Comparison of ENCODE assay signal across 12 cellular contexts in the genomic region with DNA sequence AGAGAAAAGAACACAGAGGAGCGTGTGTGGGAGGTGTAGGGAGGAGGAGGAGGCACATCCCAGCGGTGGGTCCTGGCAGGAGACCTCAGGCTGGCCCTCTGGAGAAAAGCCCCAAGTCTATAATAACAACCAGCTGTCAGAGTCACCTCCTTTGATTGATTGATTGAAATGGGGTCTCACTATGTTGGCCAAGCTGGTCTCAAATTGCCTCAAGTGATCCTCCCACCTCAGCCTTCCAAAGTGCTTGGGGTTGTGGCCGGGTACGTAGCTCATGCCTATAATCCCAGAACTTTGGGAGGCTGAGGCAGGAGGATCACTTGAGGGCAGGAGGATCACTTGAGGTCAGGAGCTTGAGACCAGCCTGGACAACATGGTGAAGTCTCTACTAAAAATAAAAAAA.
DNase-seq lines count a peak whose midpoint lies in the region; ATAC-seq, FAIRE-seq and TF ChIP-seq lines count a peak whose summit lies in the region.
"Had no signal": no experiment of that assay in that cellular context is flagged by ENCODE, and none has a peak within 500 bp of the region (broad histone marks: within the 10 kb centered on the region; RNA-seq: fewer than 3 reads in every experiment).

No MANE protein-coding gene starts in this region.

- H3K4me1 ChIP-seq in HEK293 (ENCODE audit: control insufficient read depth, insufficient read depth, low read length) = peaks cover 5% of the 10 kb centered on the region

- H3K36me3 Mint-ChIP-seq in activated naive CD8-positive, alpha-beta T cell = no peaks in the 10 kb centered on the region
- no peaks in the 10 kb centered on the region for H3K36me3 Mint-ChIP-seq in natural killer cell treated with Interleukin-12 subunit alpha and Interleukin-12 subunit beta and Interleukin-15 and Interleukin-18, amount 100 ng/mL, for 72 hours

- ATAC-seq in natural killer cell treated with Interleukin-12 subunit alpha and Interleukin-12 subunit beta and Interleukin-15 and Interleukin-18, amount 100 ng/mL, for 72 hours = no peak

- peaks cover 65% of the 10 kb centered on the region for H3K4me1 Mint-ChIP-seq in activated naive CD8-positive, alpha-beta T cell (ENCODE audit: low read depth)
- peaks cover 45 to 58% of the 10 kb centered on the region in 2 donors for H3K4me1 Mint-ChIP-seq in natural killer cell treated with Interleukin-12 subunit alpha and Interleukin-12 subunit beta and Interleukin-15 and Interleukin-18, amount 100 ng/mL, for 72 hours (ENCODE audit: low read depth in 2 of 2)

- no peaks in the 10 kb centered on the region for H3K9me3 ChIP-seq in HEK293 (ENCODE audit: control insufficient read depth, insufficient read depth, low read depth, low read length)

- no peaks in the 10 kb centered on the region for H3K9me3 Mint-ChIP-seq in activated naive CD8-positive, alpha-beta T cell (ENCODE audit: low read depth)
- no peaks in the 10 kb centered on the region for H3K9me3 Mint-ChIP-seq in natural killer cell treated with Interleukin-12 subunit alpha and Interleukin-12 subunit beta and Interleukin-15 and Interleukin-18, amount 100 ng/mL, for 72 hours
- H3K9me3 Mint-ChIP-seq: GM23338 had no signal

- FAIRE-seq in D721Med (lab: Jason Lieb, UNC) = no peak
- FAIRE-seq: colon, kidney had no signal

- POLR2A ChIA-PET in HEK293 (lab: Yijun Ruan, JAX) = interaction anchor here (1.2 kb wide), 1 partner anchor 14 kb away, joined by 3 read pairs; no protein-coding TSS in a partner anchor

- DNase-seq in natural killer cell treated with Interleukin-12 subunit alpha and Interleukin-12 subunit beta and Interleukin-15 and Interleukin-18, amount 100 ng/mL, for 72 hours (ENCODE audit: low spot score) = no peak
- no peak for DNase-seq in GOT3 (lab: John Stamatoyannopoulos, UW)
- DNase-seq in D721Med (ENCODE audit: insufficient read length, low spot score) = no peak
- no peak for DNase-seq in DMS53 (lab: John Stamatoyannopoulos, UW)
- no peak for DNase-seq in DMS79 treated with DMSO at 0.1 percent for 48 hours (lab: John Stamatoyannopoulos, UW)
- DNase-seq: COR-L47, kidney had no signal

- H3K36me3 ChIP-seq in HEK293 (ENCODE audit: control insufficient read depth in 2 of 2, insufficient read depth in 1 of 2, low read length in 2 of 2) = no peaks in the 10 kb centered on the region; a peak in 1 of 3 replicates

- no peak overlapping the region for H3K4me3 ChIP-seq in HEK293 (ENCODE audit: low read depth, low read length)
- H3K4me3 ChIP-seq: GM23338 had no signal

- CTCF ChIA-PET in HEK293 (lab: Yijun Ruan, JAX) = interaction anchor here (0.6 to 7.8 kb wide), 3 partner anchors 73 to 301 kb away, joined by 4 to 73 read pairs (median 4); no protein-coding TSS in a partner anchor

- H3K27ac Mint-ChIP-seq in activated naive CD8-positive, alpha-beta T cell = peak overlapping the region; percentile 83
- peak overlapping the region; percentile 79 to 87 for H3K27ac Mint-ChIP-seq in natural killer cell treated with Interleukin-12 subunit alpha and Interleukin-12 subunit beta and Interleukin-15 and Interleukin-18, amount 100 ng/mL, for 72 hours
- H3K27ac Mint-ChIP-seq: GM23338 had no signal

- H3K4me3 Mint-ChIP-seq in activated naive CD8-positive, alpha-beta T cell = peak overlapping the region; percentile 81
- peak overlapping the region; percentile 85 for H3K4me3 Mint-ChIP-seq in natural killer cell treated with Interleukin-12 subunit alpha and Interleukin-12 subunit beta and Interleukin-15 and Interleukin-18, amount 100 ng/mL, for 72 hours
- H3K4me3 Mint-ChIP-seq: GM23338 had no signal

- TF ChIP-seq CTCF in C4-2B (conservative IDR thresholded peaks at IDR 0.05) = no peak
- no peak for TF ChIP-seq CTCF in HEK293 (tag by site-specific recombination; IDR thresholded peaks at IDR 0.05)
- no peak for TF ChIP-seq CTCF in D721Med (IDR thresholded peaks at IDR 0.05; ENCODE audit: insufficient read depth, missing control alignments)

- H3K27ac ChIP-seq in C4-2B (peak overlapping the region; percentile 56), HEK293 (ENCODE audit: extremely low read depth, low read depth, low read length) (no peak overlapping the region)

- H3K27me3 Mint-ChIP-seq in activated naive CD8-positive, alpha-beta T cell = no peaks in the 10 kb centered on the region
- peaks cover 0 to 3% of the 10 kb centered on the region in 2 donors for H3K27me3 Mint-ChIP-seq in natural killer cell treated with Interleukin-12 subunit alpha and Interleukin-12 subunit beta and Interleukin-15 and Interleukin-18, amount 100 ng/mL, for 72 hours

TF ChIP-seq in HEK293, 187 proteins besides CTCF, POLR2A, EP300 and RAD21:
- TF ChIP-seq KLF9 (tag by site-specific recombination; IDR thresholded peaks at IDR 0.05; ENCODE audit: low read depth) (no peak), ZFHX2 (tag by site-specific recombination; conservative IDR thresholded peaks at IDR 0.05) (peak; percentile 24; the same call in 1 of the 2 replicates)
